In the genomic region with DNA sequence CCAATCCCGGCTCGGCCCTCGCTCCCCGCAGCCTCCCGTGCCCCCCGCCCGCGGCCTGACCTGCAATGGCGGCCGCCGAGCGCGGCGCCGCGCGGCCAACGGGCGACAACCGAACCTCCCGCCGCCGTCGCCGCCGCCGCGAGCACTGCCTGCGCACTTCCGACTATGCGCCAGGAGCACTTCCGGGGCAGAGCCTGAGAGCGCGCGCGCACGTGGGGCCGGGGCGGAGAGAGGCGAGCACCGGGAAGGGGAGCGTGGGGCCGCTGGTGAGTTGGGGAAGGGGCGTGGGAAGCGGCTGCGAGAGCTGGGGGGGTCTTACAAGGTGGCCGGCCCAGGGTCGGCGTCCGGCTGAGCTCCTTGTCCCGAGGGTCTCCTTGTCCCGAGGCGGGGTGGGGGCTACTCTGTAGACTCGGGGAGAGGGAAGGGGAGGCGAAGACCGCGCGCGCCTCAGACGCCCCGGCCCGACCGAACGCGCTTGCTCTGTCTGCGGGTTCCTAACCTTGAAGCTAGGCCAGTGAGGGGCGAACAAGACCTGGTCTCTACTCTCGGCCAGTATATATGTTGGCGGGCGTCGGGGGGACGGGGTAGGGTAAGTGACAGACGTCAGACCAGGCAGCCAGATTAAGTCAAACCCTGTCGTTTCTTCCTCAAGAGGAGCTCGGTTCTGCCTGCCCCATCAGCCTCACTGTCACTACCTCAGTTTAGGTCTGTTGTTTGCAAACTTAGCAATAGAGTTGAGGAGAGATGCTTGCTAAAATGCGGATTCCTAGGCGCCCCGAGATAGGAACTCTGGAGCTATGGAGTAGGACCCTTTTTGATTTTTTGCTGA, we compare ENCODE assay signal across 8 cellular contexts. TPM values are rescaled to one million over a fixed set of nuclear protein-coding genes. Genes with fewer than 3 reads are reported as not detected.
A peak's percentile ranks its signal among the peaks of the same experiment; 100 is the strongest.
DNase-seq lines count a peak whose midpoint lies in the region; ATAC-seq and TF ChIP-seq lines count a peak whose summit lies in the region.

Gene CHTF8, minus strand, starts transcription at position 165 of the 829 bp plus-strand sequence. CDS start 11,130 bp downstream, outside the sequence.
Gene UTP4, plus strand, starts transcription at position 226 of the 829 bp plus-strand sequence. CDS start 811 bp downstream, outside the sequence.

- intact Hi-C loops in activated T-helper 1 cell treated with anti-CD3 and anti-CD28 coated beads, Interleukin-12 subunit alpha, Interleukin-12 subunit beta, Interleukin-2, Interleukin-4 antibody, amounts not matched to agents 30 ng/mL and 10 ng/mL and 1 ng/mL, durations not matched to agents 14 hours and 24 hours and 36 hours (cut with micrococcal nuclease): loop anchor here (1.0 to 2.0 kb wide), 6 partner anchors 34 to 604 kb away; partner anchors contain the start of genes COG8, NIP7, SNTB2 and TANGO6
- intact Hi-C loops in natural killer cell (cut with micrococcal nuclease): no loop called here

- peak within 1 kb of the TSS; percentile 100 for H3K9ac ChIP-seq in HUES64 (ENCODE audit: low read depth, low read length)

- H3K4me1 ChIP-seq in HUES64 (ENCODE audit: insufficient read depth, low read length): peaks cover 22% of the 10 kb centered on the region

- no peaks in the 10 kb centered on the region for H3K27me3 ChIP-seq in HUES64 (ENCODE audit: insufficient read depth, low read length)

- H3K9me3 ChIP-seq in HUES64 (ENCODE audit: insufficient read depth, low read depth, low read length): no peaks in the 10 kb centered on the region

- H3K4me1 Mint-ChIP-seq in activated T-helper 1 cell treated with anti-CD3 and anti-CD28 coated beads, Interleukin-12 subunit alpha, Interleukin-12 subunit beta, Interleukin-2, Interleukin-4 antibody, amounts not matched to agents 30 ng/mL and 10 ng/mL and 1 ng/mL, durations not matched to agents 14 hours and 24 hours and 36 hours (ENCODE audit: low read depth): peaks cover 49% of the 10 kb centered on the region
- H3K4me1 Mint-ChIP-seq in natural killer cell: peaks cover 42 to 48% of the 10 kb centered on the region in 2 donors

- peak within 1 kb of the TSS; percentile 99 for H3K27ac ChIP-seq in HUES64 (ENCODE audit: low read depth, low read length)

- TF ChIP-seq CTCF in fibroblast of mammary gland (conservative IDR thresholded peaks at IDR 0.05; ENCODE audit: control insufficient read depth, insufficient read depth, low read depth, low read length) (no peak), natural killer cell (IDR thresholded peaks at IDR 0.05) (no peak)

- peaks cover 25% of the 10 kb centered on the region for H3K36me3 Mint-ChIP-seq in activated T-helper 1 cell treated with anti-CD3 and anti-CD28 coated beads, Interleukin-12 subunit alpha, Interleukin-12 subunit beta, Interleukin-2, Interleukin-4 antibody, amounts not matched to agents 30 ng/mL and 10 ng/mL and 1 ng/mL, durations not matched to agents 14 hours and 24 hours and 36 hours (ENCODE audit: low read depth)
- no peaks in the 10 kb centered on the region for H3K36me3 Mint-ChIP-seq in natural killer cell

- H3K27me3 Mint-ChIP-seq in activated T-helper 1 cell treated with anti-CD3 and anti-CD28 coated beads, Interleukin-12 subunit alpha, Interleukin-12 subunit beta, Interleukin-2, Interleukin-4 antibody, amounts not matched to agents 30 ng/mL and 10 ng/mL and 1 ng/mL, durations not matched to agents 14 hours and 24 hours and 36 hours (ENCODE audit: insufficient read depth): no peaks in the 10 kb centered on the region
- no peaks in the 10 kb centered on the region for H3K27me3 Mint-ChIP-seq in natural killer cell (ENCODE audit: low read depth in 2 of 2)

- H3K36me3 ChIP-seq in HUES64 (ENCODE audit: insufficient read depth, low read length): peaks cover 50% of the 10 kb centered on the region

- WGBS in HUES64: under 1% methylated on average over 78 of the region's 78 CpGs

- no peaks in the 10 kb centered on the region for H3K9me3 Mint-ChIP-seq in activated T-helper 1 cell treated with anti-CD3 and anti-CD28 coated beads, Interleukin-12 subunit alpha, Interleukin-12 subunit beta, Interleukin-2, Interleukin-4 antibody, amounts not matched to agents 30 ng/mL and 10 ng/mL and 1 ng/mL, durations not matched to agents 14 hours and 24 hours and 36 hours
- no peaks in the 10 kb centered on the region for H3K9me3 Mint-ChIP-seq in natural killer cell

- ATAC-seq in GM21423 (IDR thresholded peaks at IDR 0.05; ENCODE audit: unreplicated experiment) (peak; percentile 87), natural killer cell (peak; percentile 90 to 96 (median 95))

- H3K4me3 Mint-ChIP-seq in activated T-helper 1 cell treated with anti-CD3 and anti-CD28 coated beads, Interleukin-12 subunit alpha, Interleukin-12 subunit beta, Interleukin-2, Interleukin-4 antibody, amounts not matched to agents 30 ng/mL and 10 ng/mL and 1 ng/mL, durations not matched to agents 14 hours and 24 hours and 36 hours: peak within 1 kb of the TSS; percentile 97
- H3K4me3 Mint-ChIP-seq in natural killer cell: peak within 1 kb of the TSS; percentile 94

- DNase-seq in DMS 273 (lab: John Stamatoyannopoulos, UW; ENCODE audit: unreplicated experiment) (peak; percentile 94), RPMI8226 (peak; percentile 96), fibroblast of mammary gland (ENCODE audit: low read depth) (peak; percentile 70), natural killer cell (peak; percentile 82)
- DNase-seq in activated T-helper 1 cell treated with anti-CD3 and anti-CD28 coated beads, Interleukin-12 subunit alpha, Interleukin-12 subunit beta, Interleukin-2, Interleukin-4 antibody, amounts not matched to agents 30 ng/mL and 10 ng/mL and 1 ng/mL, durations not matched to agents 14 hours and 24 hours and 36 hours (ENCODE audit: low spot score): peak; percentile 88
- peak; percentile 71 to 87 (median 81) for DNase-seq in stimulated activated naive CD4-positive, alpha-beta T cell (lab: John Stamatoyannopoulos, UW)

- H3K27ac Mint-ChIP-seq in activated T-helper 1 cell treated with anti-CD3 and anti-CD28 coated beads, Interleukin-12 subunit alpha, Interleukin-12 subunit beta, Interleukin-2, Interleukin-4 antibody, amounts not matched to agents 30 ng/mL and 10 ng/mL and 1 ng/mL, durations not matched to agents 14 hours and 24 hours and 36 hours: peak within 1 kb of the TSS; percentile 92
- peak within 1 kb of the TSS; percentile 80 to 93 for H3K27ac Mint-ChIP-seq in natural killer cell

- H3K4me3 ChIP-seq in HUES64 (ENCODE audit: low read length): peak within 1 kb of the TSS; percentile 93
- peak within 1 kb of the TSS; percentile 95 for H3K4me3 ChIP-seq in fibroblast of mammary gland (ENCODE audit: control insufficient read depth, low read depth, low read length)

RNA-seq across cellular contexts. Expression of gene CHTF8, which starts in this region (rescaled TPM):
- 115 TPM for polyA plus RNA-seq in HUES64 (2013, experiment 1 of 2)
- 120 TPM for polyA plus RNA-seq in HUES64 (2013, experiment 2 of 2)
- total RNA-seq in activated T-helper 1 cell treated with anti-CD3 and anti-CD28 coated beads, Interleukin-12 subunit alpha, Interleukin-12 subunit beta, Interleukin-2, Interleukin-4 antibody, amounts not matched to agents 30 ng/mL and 10 ng/mL and 1 ng/mL, durations not matched to agents 14 hours and 24 hours and 36 hours: 134 and 143 TPM in 2 replicates
- total RNA-seq in natural killer cell: 10 to 100 TPM; 45.7 to 76.5 (median 74.2) TPM

RNA-seq across cellular contexts. Expression of gene UTP4, which starts in this region (rescaled TPM):
- 90.1 TPM for polyA plus RNA-seq in HUES64 (2013, experiment 1 of 2)
- polyA plus RNA-seq in HUES64 (2013, experiment 2 of 2): 78.6 TPM
- 117 and 127 TPM in 2 replicates for total RNA-seq in activated T-helper 1 cell treated with anti-CD3 and anti-CD28 coated beads, Interleukin-12 subunit alpha, Interleukin-12 subunit beta, Interleukin-2, Interleukin-4 antibody, amounts not matched to agents 30 ng/mL and 10 ng/mL and 1 ng/mL, durations not matched to agents 14 hours and 24 hours and 36 hours
- 10 to 100 TPM; 23.2 to 42.6 (median 36.3) TPM for total RNA-seq in natural killer cell

Comparison
In these comparisons a context has a peak if more than half of its experiments do, and no peak if none do; other contexts are left out.
1. Peak in every context shown above with its lines: DNase-seq, ATAC-seq, H3K4me3 ChIP-seq and H3K27ac ChIP-seq.